ENCODE assay signal across 1 cellular context in the genomic region with DNA sequence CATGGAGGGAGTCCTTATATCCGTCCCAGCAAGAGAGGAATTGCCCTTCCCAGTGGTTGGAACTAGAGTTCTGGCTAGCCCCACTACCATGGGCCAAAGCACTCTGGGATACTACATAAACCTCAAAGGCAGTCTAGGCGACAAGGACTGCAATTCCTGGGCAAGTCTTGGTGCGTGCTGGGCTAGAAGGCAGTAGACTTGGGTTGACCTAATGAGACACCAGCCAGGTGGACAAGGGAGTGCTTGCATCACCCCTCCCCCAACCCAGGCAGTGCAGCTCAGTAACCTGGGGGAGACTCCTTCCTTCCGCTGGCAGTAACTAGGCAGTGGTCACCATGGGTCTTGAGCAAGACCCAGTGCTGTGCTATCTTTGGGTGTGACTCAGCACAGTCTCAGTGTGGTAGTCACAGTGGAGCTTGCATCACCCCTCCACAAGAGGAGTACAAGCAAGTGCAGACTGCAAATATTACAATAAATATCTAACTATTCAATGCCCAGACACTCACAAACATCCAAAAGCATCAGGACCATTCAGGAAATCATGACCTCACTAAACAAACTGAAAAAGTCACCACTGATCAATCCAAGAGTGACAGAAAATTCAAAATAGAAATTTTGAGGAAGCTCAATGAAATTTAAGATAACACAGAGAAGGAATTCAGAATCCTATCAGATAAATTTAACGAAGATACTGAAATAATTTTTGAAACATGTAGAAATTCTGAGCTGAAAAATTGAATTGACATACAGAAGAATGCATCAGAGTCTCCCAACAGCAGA.
TF ChIP-seq lines count a peak whose summit lies in the region.

No MANE protein-coding gene starts in this region.

TF ChIP-seq in K562, 482 proteins besides CTCF, POLR2A, EP300 and RAD21 (continued from another document and continues in another):
- TF ChIP-seq, protein P1, sequence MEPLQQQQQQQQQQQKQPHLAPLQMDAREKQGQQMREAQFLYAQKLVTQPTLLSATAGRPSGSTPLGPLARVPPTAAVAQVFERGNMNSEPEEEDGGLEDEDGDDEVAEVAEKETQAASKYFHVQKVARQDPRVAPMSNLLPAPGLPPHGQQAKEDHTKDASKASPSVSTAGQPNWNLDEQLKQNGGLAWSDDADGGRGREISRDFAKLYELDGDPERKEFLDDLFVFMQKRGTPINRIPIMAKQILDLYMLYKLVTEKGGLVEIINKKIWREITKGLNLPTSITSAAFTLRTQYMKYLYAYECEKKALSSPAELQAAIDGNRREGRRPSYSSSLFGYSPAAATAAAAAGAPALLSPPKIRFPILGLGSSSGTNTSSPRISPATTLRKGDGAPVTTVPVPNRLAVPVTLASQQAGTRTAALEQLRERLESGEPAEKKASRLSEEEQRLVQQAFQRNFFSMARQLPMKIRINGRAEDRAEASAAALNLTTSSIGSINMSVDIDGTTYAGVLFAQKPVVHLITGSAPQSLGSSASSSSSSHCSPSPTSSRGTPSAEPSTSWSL (CRISPR knock-in tag; IDR thresholded peaks at IDR 0.05; ENCODE audit: borderline replicate concordance), result no peak
- TF ChIP-seq TEAD4 (IDR thresholded peaks at IDR 0.05; ENCODE audit: low read length) (peak; percentile 65), TEAD4 (CRISPR knock-in tag; IDR thresholded peaks at IDR 0.05; ENCODE audit: borderline replicate concordance) (no peak), TBL1XR1 (IDR thresholded peaks at IDR 0.05; ENCODE audit: low read length in 2 of 2) (peak in 1 of 2 experiments; percentile 87; a peak in 2 of 4 replicates), IFI16 (CRISPR knock-in tag; IDR thresholded peaks at IDR 0.05) (no peak), OTX1 (CRISPR knock-in tag; IDR thresholded peaks at IDR 0.05) (0 out of 2 replicates have a peak, but pooled peaks have one; percentile 16), MYNN (IDR thresholded peaks at IDR 0.05) (peak; percentile 98), MYNN (CRISPR knock-in tag; IDR thresholded peaks at IDR 0.05) (no peak; the same call in 1 of the 2 replicates), KAT8 (IDR thresholded peaks at IDR 0.05; ENCODE audit: low read depth) (no peak), MAFF (IDR thresholded peaks at IDR 0.05; ENCODE audit: low read length) (peak; percentile 90), MCM5 (IDR thresholded peaks at IDR 0.05; ENCODE audit: low read depth) (no peak), MTA3 (IDR thresholded peaks at IDR 0.05; ENCODE audit: borderline replicate concordance) (peak; percentile 89), NCOA1 (IDR thresholded peaks at IDR 0.05; ENCODE audit: low read depth) (peak; percentile 80; the same call in 1 of the 2 replicates), ZFP1 (CRISPR knock-in tag; IDR thresholded peaks at IDR 0.05) (no peak), GABPB1 (CRISPR knock-in tag; IDR thresholded peaks at IDR 0.05) (no peak), ZNF444 (CRISPR knock-in tag; IDR thresholded peaks at IDR 0.05) (no peak), HNRNPH1 (optimal IDR thresholded peaks at IDR 0.05; ENCODE audit: low read depth, low read length) (no peak), ZNF76 (CRISPR knock-in tag; IDR thresholded peaks at IDR 0.05; ENCODE audit: borderline replicate concordance) (no peak), MAZ (CRISPR knock-in tag; conservative IDR thresholded peaks at IDR 0.05 in 1 of 2, IDR thresholded peaks at IDR 0.05 in 1 of 2) (peak; percentile 58 to 78), ETV6 (IDR thresholded peaks at IDR 0.05; ENCODE audit: borderline replicate concordance in 1 of 2, low read depth in 2 of 2, low read length in 1 of 2) (no peak; a peak in 1 of 4 replicates), ETV6 (CRISPR knock-in tag; IDR thresholded peaks at IDR 0.05; ENCODE audit: borderline replicate concordance) (no peak), SMARCE1 (IDR thresholded peaks at IDR 0.05) (peak; percentile 89), PHF8 (IDR thresholded peaks at IDR 0.05; ENCODE audit: borderline replicate concordance, low read length) (no peak; the same call in 1 of the 2 replicates), ERF (CRISPR knock-in tag; IDR thresholded peaks at IDR 0.05) (0 out of 2 replicates have a peak, but pooled peaks have one; percentile 26), ETV1 (tag; conservative IDR thresholded peaks at IDR 0.05; ENCODE audit: low read depth) (peak; percentile 100), KLF6 (CRISPR knock-in tag; IDR thresholded peaks at IDR 0.05; ENCODE audit: borderline replicate concordance) (peak; percentile 19; the same call in 1 of the 2 replicates), CC2D1A (IDR thresholded peaks at IDR 0.05) (no peak; the same call in 1 of the 2 replicates), SP2 (IDR thresholded peaks at IDR 0.05; ENCODE audit: extremely low read depth, low read depth, low read length, poor library complexity, severe bottlenecking) (no peak), NCOR1 (IDR thresholded peaks at IDR 0.05) (peak; percentile 70), ZNF316 (IDR thresholded peaks at IDR 0.05) (peak; percentile 95), SRSF3 (IDR thresholded peaks at IDR 0.05; ENCODE audit: insufficient read depth, low read length) (no peak), ZEB2 (IDR thresholded peaks at IDR 0.05) (peak; percentile 84), KAT7 (CRISPR knock-in tag; IDR thresholded peaks at IDR 0.05; ENCODE audit: borderline replicate concordance) (no peak), SRF (CRISPR knock-in tag; IDR thresholded peaks at IDR 0.05) (no peak), GATA2 (CRISPR knock-in tag; IDR thresholded peaks at IDR 0.05) (no peak), NR3C1 (CRISPR knock-in tag; IDR thresholded peaks at IDR 0.05) (no peak), JUN (IDR thresholded peaks at IDR 0.05; ENCODE audit: borderline replicate concordance, low read depth, low read length) (peak; percentile 96), JUN (CRISPR knock-in tag; IDR thresholded peaks at IDR 0.05; ENCODE audit: borderline replicate concordance) (no peak), EWSR1 (IDR thresholded peaks at IDR 0.05; ENCODE audit: borderline replicate concordance, low read depth, partially characterized antibody) (no peak)
- TF ChIP-seq, protein P2, sequence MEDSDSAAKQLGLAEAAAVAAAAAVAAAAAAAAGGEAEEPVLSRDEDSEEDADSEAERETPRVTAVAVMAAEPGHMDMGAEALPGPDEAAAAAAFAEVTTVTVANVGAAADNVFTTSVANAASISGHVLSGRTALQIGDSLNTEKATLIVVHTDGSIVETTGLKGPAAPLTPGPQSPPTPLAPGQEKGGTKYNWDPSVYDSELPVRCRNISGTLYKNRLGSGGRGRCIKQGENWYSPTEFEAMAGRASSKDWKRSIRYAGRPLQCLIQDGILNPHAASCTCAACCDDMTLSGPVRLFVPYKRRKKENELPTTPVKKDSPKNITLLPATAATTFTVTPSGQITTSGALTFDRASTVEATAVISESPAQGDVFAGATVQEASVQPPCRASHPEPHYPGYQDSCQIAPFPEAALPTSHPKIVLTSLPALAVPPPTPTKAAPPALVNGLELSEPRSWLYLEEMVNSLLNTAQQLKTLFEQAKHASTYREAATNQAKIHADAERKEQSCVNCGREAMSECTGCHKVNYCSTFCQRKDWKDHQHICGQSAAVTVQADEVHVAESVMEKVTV (CRISPR knock-in tag; IDR thresholded peaks at IDR 0.05), result 0 out of 2 replicates have a peak, but pooled peaks have one; percentile 8
- TF ChIP-seq, protein P3, sequence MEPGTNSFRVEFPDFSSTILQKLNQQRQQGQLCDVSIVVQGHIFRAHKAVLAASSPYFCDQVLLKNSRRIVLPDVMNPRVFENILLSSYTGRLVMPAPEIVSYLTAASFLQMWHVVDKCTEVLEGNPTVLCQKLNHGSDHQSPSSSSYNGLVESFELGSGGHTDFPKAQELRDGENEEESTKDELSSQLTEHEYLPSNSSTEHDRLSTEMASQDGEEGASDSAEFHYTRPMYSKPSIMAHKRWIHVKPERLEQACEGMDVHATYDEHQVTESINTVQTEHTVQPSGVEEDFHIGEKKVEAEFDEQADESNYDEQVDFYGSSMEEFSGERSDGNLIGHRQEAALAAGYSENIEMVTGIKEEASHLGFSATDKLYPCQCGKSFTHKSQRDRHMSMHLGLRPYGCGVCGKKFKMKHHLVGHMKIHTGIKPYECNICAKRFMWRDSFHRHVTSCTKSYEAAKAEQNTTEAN (CRISPR knock-in tag; IDR thresholded peaks at IDR 0.05), result no peak
- TF ChIP-seq, protein P4, sequence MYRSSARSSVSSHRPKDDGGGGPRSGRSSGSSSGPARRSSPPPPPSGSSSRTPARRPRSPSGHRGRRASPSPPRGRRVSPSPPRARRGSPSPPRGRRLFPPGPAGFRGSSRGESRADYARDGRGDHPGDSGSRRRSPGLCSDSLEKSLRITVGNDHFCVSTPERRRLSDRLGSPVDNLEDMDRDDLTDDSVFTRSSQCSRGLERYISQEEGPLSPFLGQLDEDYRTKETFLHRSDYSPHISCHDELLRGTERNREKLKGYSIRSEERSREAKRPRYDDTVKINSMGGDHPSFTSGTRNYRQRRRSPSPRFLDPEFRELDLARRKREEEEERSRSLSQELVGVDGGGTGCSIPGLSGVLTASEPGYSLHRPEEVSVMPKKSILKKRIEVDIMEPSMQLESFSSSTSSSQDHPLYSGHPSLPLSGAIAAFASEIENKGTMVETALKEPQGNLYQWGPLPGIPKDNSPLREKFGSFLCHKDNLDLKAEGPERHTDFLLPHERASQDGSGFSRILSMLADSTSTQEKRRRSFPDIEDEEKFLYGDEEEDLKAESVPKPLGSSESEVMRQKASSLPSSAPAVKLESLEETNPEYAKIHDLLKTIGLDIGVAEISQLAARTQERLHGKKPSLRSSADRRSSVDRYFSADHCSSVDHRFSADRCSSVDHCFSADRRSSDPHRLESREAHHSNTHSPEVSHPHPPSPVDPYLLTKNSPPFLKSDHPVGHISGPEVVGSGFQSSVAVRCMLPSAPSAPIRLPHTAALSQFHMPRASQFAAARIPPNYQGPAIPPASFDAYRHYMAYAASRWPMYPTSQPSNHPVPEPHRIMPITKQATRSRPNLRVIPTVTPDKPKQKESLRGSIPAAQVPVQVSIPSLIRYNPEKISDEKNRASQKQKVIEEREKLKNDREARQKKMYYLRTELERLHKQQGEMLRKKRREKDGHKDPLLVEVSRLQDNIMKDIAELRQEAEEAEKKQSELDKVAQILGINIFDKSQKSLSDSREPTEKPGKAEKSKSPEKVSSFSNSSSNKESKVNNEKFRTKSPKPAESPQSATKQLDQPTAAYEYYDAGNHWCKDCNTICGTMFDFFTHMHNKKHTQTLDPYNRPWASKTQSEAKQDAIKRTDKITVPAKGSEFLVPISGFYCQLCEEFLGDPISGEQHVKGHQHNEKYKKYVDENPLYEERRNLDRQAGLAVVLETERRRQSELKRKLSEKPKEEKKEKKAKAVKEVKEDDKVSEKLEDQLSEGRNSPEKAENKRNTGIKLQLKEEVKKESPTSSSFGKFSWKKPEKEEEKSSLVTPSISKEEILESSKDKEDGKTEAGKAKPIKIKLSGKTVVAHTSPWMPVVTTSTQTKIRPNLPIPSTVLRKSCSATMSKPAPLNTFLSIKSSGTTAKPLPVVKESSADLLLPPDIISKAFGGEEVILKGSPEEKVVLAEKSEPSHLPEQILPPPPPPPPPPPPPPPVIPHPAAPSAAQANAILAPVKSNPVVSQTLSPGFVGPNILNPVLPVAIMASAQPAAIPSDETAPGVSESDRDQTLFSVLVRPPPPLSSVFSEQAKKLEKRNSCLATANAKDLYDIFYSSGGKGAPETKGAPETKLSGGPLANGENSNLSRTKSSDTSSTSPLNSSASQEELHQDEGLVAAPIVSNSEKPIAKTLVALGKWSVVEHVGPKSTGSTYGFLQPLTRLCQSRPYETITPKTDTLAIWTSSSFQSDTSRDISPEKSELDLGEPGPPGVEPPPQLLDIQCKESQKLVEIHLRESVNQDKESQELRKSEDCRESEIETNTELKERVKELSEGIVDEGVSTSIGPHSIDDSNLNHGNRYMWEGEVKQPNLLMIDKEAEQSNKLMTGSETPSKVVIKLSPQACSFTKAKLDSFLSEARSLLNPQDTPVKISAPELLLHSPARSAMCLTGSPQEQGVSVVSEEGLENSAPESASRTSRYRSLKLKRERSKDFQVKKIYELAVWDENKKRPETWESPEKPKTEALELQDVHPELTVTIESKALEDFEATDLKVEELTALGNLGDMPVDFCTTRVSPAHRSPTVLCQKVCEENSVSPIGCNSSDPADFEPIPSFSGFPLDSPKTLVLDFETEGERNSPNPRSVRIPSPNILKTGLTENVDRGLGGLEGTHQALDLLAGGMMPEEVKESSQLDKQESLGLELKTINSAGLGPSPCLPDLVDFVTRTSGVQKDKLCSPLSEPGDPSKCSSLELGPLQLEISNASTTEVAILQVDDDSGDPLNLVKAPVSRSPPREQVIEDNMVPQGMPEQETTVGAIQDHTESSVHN (IDR thresholded peaks at IDR 0.05; ENCODE audit: borderline replicate concordance in 1 of 2, low read depth in 1 of 2), result peak in 1 of 2 experiments; percentile 86; a peak in 2 of 4 replicates
- TF ChIP-seq, protein P5, sequence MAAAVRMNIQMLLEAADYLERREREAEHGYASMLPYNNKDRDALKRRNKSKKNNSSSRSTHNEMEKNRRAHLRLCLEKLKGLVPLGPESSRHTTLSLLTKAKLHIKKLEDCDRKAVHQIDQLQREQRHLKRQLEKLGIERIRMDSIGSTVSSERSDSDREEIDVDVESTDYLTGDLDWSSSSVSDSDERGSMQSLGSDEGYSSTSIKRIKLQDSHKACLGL (CRISPR knock-in tag; IDR thresholded peaks at IDR 0.05; ENCODE audit: borderline replicate concordance, poor library complexity, severe bottlenecking), result no peak
- TF ChIP-seq, protein P6, sequence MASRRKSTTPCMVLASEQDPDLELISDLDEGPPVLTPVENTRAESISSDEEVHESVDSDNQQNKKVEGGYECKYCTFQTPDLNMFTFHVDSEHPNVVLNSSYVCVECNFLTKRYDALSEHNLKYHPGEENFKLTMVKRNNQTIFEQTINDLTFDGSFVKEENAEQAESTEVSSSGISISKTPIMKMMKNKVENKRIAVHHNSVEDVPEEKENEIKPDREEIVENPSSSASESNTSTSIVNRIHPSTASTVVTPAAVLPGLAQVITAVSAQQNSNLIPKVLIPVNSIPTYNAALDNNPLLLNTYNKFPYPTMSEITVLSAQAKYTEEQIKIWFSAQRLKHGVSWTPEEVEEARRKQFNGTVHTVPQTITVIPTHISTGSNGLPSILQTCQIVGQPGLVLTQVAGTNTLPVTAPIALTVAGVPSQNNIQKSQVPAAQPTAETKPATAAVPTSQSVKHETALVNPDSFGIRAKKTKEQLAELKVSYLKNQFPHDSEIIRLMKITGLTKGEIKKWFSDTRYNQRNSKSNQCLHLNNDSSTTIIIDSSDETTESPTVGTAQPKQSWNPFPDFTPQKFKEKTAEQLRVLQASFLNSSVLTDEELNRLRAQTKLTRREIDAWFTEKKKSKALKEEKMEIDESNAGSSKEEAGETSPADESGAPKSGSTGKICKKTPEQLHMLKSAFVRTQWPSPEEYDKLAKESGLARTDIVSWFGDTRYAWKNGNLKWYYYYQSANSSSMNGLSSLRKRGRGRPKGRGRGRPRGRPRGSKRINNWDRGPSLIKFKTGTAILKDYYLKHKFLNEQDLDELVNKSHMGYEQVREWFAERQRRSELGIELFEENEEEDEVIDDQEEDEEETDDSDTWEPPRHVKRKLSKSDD (conservative IDR thresholded peaks at IDR 0.05; ENCODE audit: low read length), result no peak
- TF ChIP-seq, protein P7, sequence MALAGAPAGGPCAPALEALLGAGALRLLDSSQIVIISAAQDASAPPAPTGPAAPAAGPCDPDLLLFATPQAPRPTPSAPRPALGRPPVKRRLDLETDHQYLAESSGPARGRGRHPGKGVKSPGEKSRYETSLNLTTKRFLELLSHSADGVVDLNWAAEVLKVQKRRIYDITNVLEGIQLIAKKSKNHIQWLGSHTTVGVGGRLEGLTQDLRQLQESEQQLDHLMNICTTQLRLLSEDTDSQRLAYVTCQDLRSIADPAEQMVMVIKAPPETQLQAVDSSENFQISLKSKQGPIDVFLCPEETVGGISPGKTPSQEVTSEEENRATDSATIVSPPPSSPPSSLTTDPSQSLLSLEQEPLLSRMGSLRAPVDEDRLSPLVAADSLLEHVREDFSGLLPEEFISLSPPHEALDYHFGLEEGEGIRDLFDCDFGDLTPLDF (CRISPR knock-in tag; IDR thresholded peaks at IDR 0.05), result 0 out of 2 replicates have a peak, but pooled peaks have one; percentile 31
